ENCODE assay signal across 8 cellular contexts in genomic region chr11:126917531-126918204, GRCh38.
DNase-seq lines count a peak whose midpoint lies in the region; ATAC-seq and TF ChIP-seq lines count a peak whose summit lies in the region.

No MANE protein-coding gene starts in this region.

- H3K4me1 ChIP-seq in Karpas-422 (ENCODE audit: low read length) = peaks cover 12% of the 10 kb centered on the region

- H3K9me3 ChIP-seq in Karpas-422 (ENCODE audit: low read length) = no peaks in the 10 kb centered on the region

- no peak overlapping the region for H3K9ac ChIP-seq in Karpas-422 (ENCODE audit: low read length)

- no peaks in the 10 kb centered on the region for H3K9me2 ChIP-seq in Karpas-422 (replicated peaks; ENCODE audit: insufficient read depth, low read length)

- no peaks in the 10 kb centered on the region for H3K27me3 Mint-ChIP-seq in brain
- H3K27me3 Mint-ChIP-seq in stimulated activated naive CD8-positive, alpha-beta T cell treated with anti-CD3 and anti-CD28 coated beads, Interleukin-15, amount 100 ng/mL, for 72 hours = no peaks in the 10 kb centered on the region

- no peaks in the 10 kb centered on the region for H3K27me3 ChIP-seq in Karpas-422 (ENCODE audit: low read length)

- H3K4me3 Mint-ChIP-seq in brain = peak overlapping the region in 1 of 5 experiments; percentile 17
- no peak overlapping the region for H3K4me3 Mint-ChIP-seq in stimulated activated naive CD8-positive, alpha-beta T cell treated with anti-CD3 and anti-CD28 coated beads, Interleukin-15, amount 100 ng/mL, for 72 hours

- no peak overlapping the region for H3K4me3 ChIP-seq in Karpas-422 (ENCODE audit: low read length)

- no peak overlapping the region for H2AFZ ChIP-seq in Karpas-422 (ENCODE audit: low read length)

- H4K20me1 ChIP-seq in Karpas-422 (ENCODE audit: insufficient read depth, low read depth, low read length) = no peaks in the 10 kb centered on the region

- no peaks in the 10 kb centered on the region for H3K79me2 ChIP-seq in Karpas-422 (ENCODE audit: low read length)

- no peak overlapping the region for H3K4me2 ChIP-seq in Karpas-422 (ENCODE audit: low read depth, low read length, poor library complexity, severe bottlenecking)

- H3K27ac ChIP-seq in Karpas-422 (ENCODE audit: low read length) = no peak overlapping the region

- no peaks in the 10 kb centered on the region for H3K9me3 Mint-ChIP-seq in brain
- no peaks in the 10 kb centered on the region for H3K9me3 Mint-ChIP-seq in stimulated activated naive CD8-positive, alpha-beta T cell treated with anti-CD3 and anti-CD28 coated beads, Interleukin-15, amount 100 ng/mL, for 72 hours

- DNase-seq in EL (peak; percentile 98), NCI-H1417 (lab: John Stamatoyannopoulos, UW) (no peak), NCI-H1930 (lab: John Stamatoyannopoulos, UW) (no peak), Karpas-422 (no peak)
- peak; percentile 2 to 22 for DNase-seq in stimulated activated naive CD8-positive, alpha-beta T cell treated with anti-CD3 and anti-CD28 coated beads, Interleukin-15, amount 100 ng/mL, for 72 hours

- H3K4me1 Mint-ChIP-seq in brain = peaks cover 29% of the 10 kb centered on the region
- H3K4me1 Mint-ChIP-seq in stimulated activated naive CD8-positive, alpha-beta T cell treated with anti-CD3 and anti-CD28 coated beads, Interleukin-15, amount 100 ng/mL, for 72 hours = no peaks in the 10 kb centered on the region

- ATAC-seq in GM19463 (IDR thresholded peaks at IDR 0.05; ENCODE audit: unreplicated experiment) = peak; percentile 86
- peak; percentile 92 for ATAC-seq in HG03432 (IDR thresholded peaks at IDR 0.05; ENCODE audit: unreplicated experiment)
- peak; percentile 94 for ATAC-seq in stimulated activated naive CD8-positive, alpha-beta T cell treated with anti-CD3 and anti-CD28 coated beads, Interleukin-15, amount 100 ng/mL, for 72 hours

- TF ChIP-seq CTCF in brain (conservative IDR thresholded peaks at IDR 0.05) = no peak

- peak overlapping the region; percentile 9 to 92 (median 65) for H3K27ac Mint-ChIP-seq in brain
- H3K27ac Mint-ChIP-seq in stimulated activated naive CD8-positive, alpha-beta T cell treated with anti-CD3 and anti-CD28 coated beads, Interleukin-15, amount 100 ng/mL, for 72 hours = no peak overlapping the region

- no peaks in the 10 kb centered on the region for H3K36me3 ChIP-seq in Karpas-422 (ENCODE audit: insufficient read depth, low read length)

- no peaks in the 10 kb centered on the region for H3K36me3 Mint-ChIP-seq in brain

Comparison
In these comparisons a context has a peak if more than half of its experiments do, and no peak if none do; other contexts are left out.
1. DNase-seq: peak in EL (single experiment) and stimulated activated naive CD8-positive, alpha-beta T cell treated with anti-CD3 and anti-CD28 coated beads, Interleukin-15, amount 100 ng/mL, for 72 hours (2 of 2); none in NCI-H1417 (0 of 3), NCI-H1930 (0 of 2) and Karpas-422 (single experiment).
2. H3K27ac Mint-ChIP-seq: peak in brain (5 of 5); none in stimulated activated naive CD8-positive, alpha-beta T cell treated with anti-CD3 and anti-CD28 coated beads, Interleukin-15, amount 100 ng/mL, for 72 hours (0 of 2).
3. Peak in every context shown above with its lines, with median percentiles within 50 percentile points of each other: ATAC-seq.